21 cellular contexts compared by ENCODE assay signal in genomic region chr6:167956983-167957492, GRCh38. TPM values are rescaled to one million over a fixed set of nuclear protein-coding genes. Genes with fewer than 3 reads are reported as not detected.
DNase-seq lines count a peak whose midpoint lies in the region; ATAC-seq, FAIRE-seq and TF ChIP-seq lines count a peak whose summit lies in the region.
"Had no signal": no experiment of that assay in that cellular context is flagged by ENCODE, and none has a peak within 500 bp of the region (broad histone marks: within the 10 kb centered on the region; RNA-seq: fewer than 3 reads in every experiment).

No MANE protein-coding gene starts in this region.

- H3K27ac Mint-ChIP-seq in endodermal cell = peak overlapping the region; percentile 60
- H3K27ac Mint-ChIP-seq in activated CD8-positive, alpha-beta T cell treated with anti-CD3 and anti-CD28 coated beads, Interleukin-2, amount 10 ng/mL, durations not matched to agents 7 days and 5 days = no peak overlapping the region
- H3K27ac Mint-ChIP-seq: activated CD4-positive, alpha-beta T cell treated with anti-CD3 and anti-CD28 coated beads, Interleukin-2, amount 10 ng/mL, durations not matched to agents 24 days and 14 days had no signal

- TF ChIP-seq CTCF in endodermal cell (conservative IDR thresholded peaks at IDR 0.05) (no peak), HepG2 (CRISPR knock-in tag; IDR thresholded peaks at IDR 0.05) (no peak)

- no peaks in the 10 kb centered on the region for H3K27me3 ChIP-seq in endodermal cell (ENCODE audit: control insufficient read depth, insufficient read depth, low read length, poor library complexity, severe bottlenecking)
- no peaks in the 10 kb centered on the region for H3K27me3 ChIP-seq in HepG2 (ENCODE audit: control insufficient read depth in 1 of 2, insufficient read depth in 2 of 2, low read length in 2 of 2)
- H3K27me3 ChIP-seq in H7 (ENCODE audit: control insufficient read depth, insufficient read depth, low read length) = no peaks in the 10 kb centered on the region
- H3K27me3 ChIP-seq: cardiac muscle cell, ovary had no signal

- ATAC-seq in HepG2 = peak; percentile 75
- no peak for ATAC-seq in activated CD8-positive, alpha-beta T cell treated with anti-CD3 and anti-CD28 coated beads, Interleukin-2, amount 10 ng/mL, durations not matched to agents 7 days and 5 days

- intact Hi-C loops in HepG2 (cut with micrococcal nuclease; ENCODE audit: unreplicated experiment) = no loop called here

- no peak overlapping the region for H3K4me3 Mint-ChIP-seq in endodermal cell
- H3K4me3 Mint-ChIP-seq in activated CD8-positive, alpha-beta T cell treated with anti-CD3 and anti-CD28 coated beads, Interleukin-2, amount 10 ng/mL, durations not matched to agents 7 days and 5 days = no peak overlapping the region
- H3K4me3 Mint-ChIP-seq: activated CD4-positive, alpha-beta T cell treated with anti-CD3 and anti-CD28 coated beads, Interleukin-2, amount 10 ng/mL, durations not matched to agents 24 days and 14 days had no signal

- POLR2A ChIA-PET in HepG2 (lab: Yijun Ruan, JAX) = no interaction called here
- POLR2A ChIA-PET in activated CD8-positive, alpha-beta T cell treated with anti-CD3 and anti-CD28 coated beads, Interleukin-2, amount 10 ng/mL, durations not matched to agents 7 days and 5 days (lab: Charles Lee) = no interaction called here

- no peak for TF ChIP-seq POLR2A in HepG2 (IDR thresholded peaks at IDR 0.05; ENCODE audit: insufficient read depth in 1 of 2, low read depth in 2 of 2, low read length in 2 of 2)

- CTCF ChIA-PET in HepG2 (lab: Yijun Ruan, JAX; ENCODE audit: low intra/inter-chr PET ratio, low total read pairs) = no interaction called here
- CTCF ChIA-PET in activated CD8-positive, alpha-beta T cell treated with anti-CD3 and anti-CD28 coated beads, Interleukin-2, amount 10 ng/mL, durations not matched to agents 7 days and 5 days (lab: Charles Lee) = no interaction called here

- H3K27me3 Mint-ChIP-seq in endodermal cell (ENCODE audit: insufficient read depth) = no peaks in the 10 kb centered on the region
- H3K27me3 Mint-ChIP-seq in activated CD8-positive, alpha-beta T cell treated with anti-CD3 and anti-CD28 coated beads, Interleukin-2, amount 10 ng/mL, durations not matched to agents 7 days and 5 days (ENCODE audit: low read depth) = no peaks in the 10 kb centered on the region
- H3K27me3 Mint-ChIP-seq: activated CD4-positive, alpha-beta T cell treated with anti-CD3 and anti-CD28 coated beads, Interleukin-2, amount 10 ng/mL, durations not matched to agents 24 days and 14 days had no signal

- peaks cover 34% of the 10 kb centered on the region for H3K36me3 Mint-ChIP-seq in endodermal cell (ENCODE audit: low read depth)
- no peaks in the 10 kb centered on the region for H3K36me3 Mint-ChIP-seq in activated CD8-positive, alpha-beta T cell treated with anti-CD3 and anti-CD28 coated beads, Interleukin-2, amount 10 ng/mL, durations not matched to agents 7 days and 5 days (ENCODE audit: low read depth)

- no TSS peak for BruUV-seq in HepG2 (replicated peaks; lab: Mats Ljungman, UMichigan)

- H4K20me1 ChIP-seq in HepG2 (ENCODE audit: insufficient read depth, low read length) = no peaks in the 10 kb centered on the region

- H3K4me1 Mint-ChIP-seq in endodermal cell = peaks cover 8% of the 10 kb centered on the region
- H3K4me1 Mint-ChIP-seq in activated CD8-positive, alpha-beta T cell treated with anti-CD3 and anti-CD28 coated beads, Interleukin-2, amount 10 ng/mL, durations not matched to agents 7 days and 5 days (ENCODE audit: low read depth) = no peaks in the 10 kb centered on the region
- H3K4me1 Mint-ChIP-seq: activated CD4-positive, alpha-beta T cell treated with anti-CD3 and anti-CD28 coated beads, Interleukin-2, amount 10 ng/mL, durations not matched to agents 24 days and 14 days had no signal

- in situ Hi-C loops in HepG2 (cut with HindIII; ENCODE audit: extremely low pct_ligation_motif_present, low pct_unique_long_range_greater_than_20kb) = no loop called here

- H3K4me2 ChIP-seq in HepG2 (ENCODE audit: low read depth, low read length) = no peak overlapping the region

- H3K79me2 ChIP-seq in HepG2 (ENCODE audit: insufficient read depth, low read length) = peaks cover 19% of the 10 kb centered on the region

- H3K4me3 ChIP-seq in endodermal cell (ENCODE audit: low read length) (no peak overlapping the region), HepG2 (replicated peaks in 1 of 3; ENCODE audit: insufficient read depth in 1 of 3, low read depth in 2 of 3, low read length in 3 of 3) (no peak overlapping the region), H7 (ENCODE audit: insufficient read depth, low read depth, low read length) (no peak overlapping the region)
- H3K4me3 ChIP-seq: cardiac muscle cell, ovary had no signal

- H3K9me3 ChIP-seq in endodermal cell (ENCODE audit: control insufficient read depth, low read length) = no peaks in the 10 kb centered on the region
- H3K9me3 ChIP-seq in HepG2 (ENCODE audit: low read length) = no peaks in the 10 kb centered on the region
- H3K9me3 ChIP-seq: ovary had no signal

- H3K27ac ChIP-seq in endodermal cell (ENCODE audit: low read depth, low read length) (no peak overlapping the region), HepG2 (ENCODE audit: extremely low read length, insufficient read depth, low read length) (peak overlapping the region; percentile 12)
- H3K27ac ChIP-seq: cardiac muscle cell, ovary had no signal

- H3K36me3 ChIP-seq in endodermal cell (ENCODE audit: control insufficient read depth, insufficient read depth, low read length) (peaks cover 70% of the 10 kb centered on the region), HepG2 (replicated peaks in 1 of 2; ENCODE audit: control insufficient read depth in 1 of 2, insufficient read depth in 2 of 2, low read length in 2 of 2) (peaks cover 17 to 42% of the 10 kb centered on the region in 2 experiments), H7 (replicated peaks; ENCODE audit: control insufficient read depth, insufficient read depth, low read length) (peaks cover 4% of the 10 kb centered on the region)
- H3K36me3 ChIP-seq: ovary had no signal

- TF ChIP-seq EP300 in HepG2 (IDR thresholded peaks at IDR 0.05; ENCODE audit: low read depth in 2 of 2, low read length in 2 of 2) = 0 out of 4 replicates have a peak, but pooled peaks of 1 of the 2 experiments have one; percentile 29
- peak; percentile 59; the same call in 1 of the 2 replicates for TF ChIP-seq EP300 in HepG2 (CRISPR knock-in tag; IDR thresholded peaks at IDR 0.05; ENCODE audit: borderline replicate concordance)

- H3K4me1 ChIP-seq in endodermal cell (ENCODE audit: control insufficient read depth, insufficient read depth, low read length) = peaks cover 4% of the 10 kb centered on the region
- H3K4me1 ChIP-seq in HepG2 (ENCODE audit: insufficient read depth, low read length) = peaks cover 51% of the 10 kb centered on the region

- TF ChIP-seq RAD21 in HepG2 (CRISPR knock-in tag; IDR thresholded peaks at IDR 0.05) = no peak; the same call in 1 of the 2 replicates

- DNase-seq in AG08395 (ENCODE audit: low spot score) (peak; percentile 22), HS-27A (ENCODE audit: low read depth) (peak; percentile 1), endodermal cell (no peak), HepG2 (ENCODE audit: low spot score) (peak; percentile 74), NCI-H2081 treated with DMSO at 0.1 percent for 48 hours (lab: John Stamatoyannopoulos, UW) (no peak), H7 (no peak), NCI-H226 (no peak)
- DNase-seq in activated CD8-positive, alpha-beta T cell treated with anti-CD3 and anti-CD28 coated beads, Interleukin-2, amount 10 ng/mL, durations not matched to agents 7 days and 5 days = no peak
- DNase-seq: activated CD4-positive, alpha-beta T cell treated with anti-CD3 and anti-CD28 coated beads, Interleukin-2, amount 10 ng/mL, durations not matched to agents 24 days and 14 days; DND-41; hypothalamus; midbrain; NCI-H1092; NCI-H2227 treated with DMSO at 0.1 percent for 48 hours; OCI-M1; ovary; stimulated activated CD4-positive, alpha-beta T cell treated with anti-CD3 and anti-CD28 coated beads, Interleukin-15, amount 100 ng/mL, for 24 hours had no signal

- no peaks in the 10 kb centered on the region for H3K9me3 Mint-ChIP-seq in endodermal cell
- no peaks in the 10 kb centered on the region for H3K9me3 Mint-ChIP-seq in activated CD8-positive, alpha-beta T cell treated with anti-CD3 and anti-CD28 coated beads, Interleukin-2, amount 10 ng/mL, durations not matched to agents 7 days and 5 days (ENCODE audit: insufficient read depth)
- H3K9me3 Mint-ChIP-seq: activated CD4-positive, alpha-beta T cell treated with anti-CD3 and anti-CD28 coated beads, Interleukin-2, amount 10 ng/mL, durations not matched to agents 24 days and 14 days had no signal

- no peak overlapping the region for H2AFZ ChIP-seq in HepG2 (ENCODE audit: low read length)

- no peak overlapping the region for H3K9ac ChIP-seq in endodermal cell (ENCODE audit: extremely low read depth, low read length, poor library complexity, severe bottlenecking)
- no peak overlapping the region for H3K9ac ChIP-seq in HepG2 (ENCODE audit: insufficient read depth, low read depth, low read length)

- no peak for FAIRE-seq in HepG2 (lab: Jason Lieb, UNC)
- FAIRE-seq: endothelial cell of umbilical vein had no signal

- WGBS in endodermal cell (ENCODE audit: insufficient coverage in 1 of 2, insufficient read length in 1 of 2), 2 experiments = 89 to 94% methylated on average over 7 to 8 of the region's 8 CpGs
- 89% methylated on average over 8 of the region's 8 CpGs for WGBS in HepG2 (ENCODE audit: low lambda C conversion rate)

RNA-seq across cellular contexts. Expression of gene KIF25, which starts 40.4 kb away (rescaled TPM):
- total RNA-seq in endodermal cell = 1 to 10 TPM in 1 of 2 donors, not detected in 1; 1.3 TPM
- polyA plus RNA-seq in endodermal cell (2013, experiment 1 of 2) = 0.53 TPM
- polyA plus RNA-seq in endodermal cell (2013, experiment 2 of 2) = 0.79 TPM
- not detected in 2 replicates for total RNA-seq in HepG2 (2016; rRNA removed; fragmentation: Illumina TruSeq; extraction: Trizol)
- total RNA-seq in HepG2 (2016; cell fraction: cytosol; rRNA removed; fragmentation: Illumina TruSeq; extraction: Trizol; ENCODE audit: low read depth) = not detected in 2 replicates
- not detected in 2 replicates for total RNA-seq in HepG2 (2016; cell fraction: insoluble cytoplasmic fraction; rRNA removed; fragmentation: Illumina TruSeq; extraction: Trizol)
- total RNA-seq in HepG2 (2016; cell fraction: membrane; rRNA removed; fragmentation: Illumina TruSeq; extraction: Trizol) = not detected in 2 replicates
- not detected in 2 replicates for total RNA-seq in HepG2 (2016; cell fraction: nucleus; rRNA removed; fragmentation: Illumina TruSeq; extraction: Trizol)
- not detected in 2 replicates for polyA plus RNA-seq in HepG2 (2011; rRNA removed)
- not detected in 2 replicates for polyA plus RNA-seq in HepG2 (2011; cell fraction: cytosol; rRNA removed)
- not detected in 2 replicates for polyA plus RNA-seq in HepG2 (2011; cell fraction: nucleus; rRNA removed)
- polyA plus RNA-seq in HepG2 (2012) = not detected in 2 replicates
- polyA plus RNA-seq in HepG2 (2016; cell fraction: cytosol; fragmentation: Illumina TruSeq; extraction: Trizol; ENCODE audit: low read depth) = not detected in 2 replicates
- not detected in 2 replicates for polyA plus RNA-seq in HepG2 (2016; cell fraction: insoluble cytoplasmic fraction; fragmentation: Illumina TruSeq; extraction: Trizol; ENCODE audit: low read depth)
- polyA plus RNA-seq in HepG2 (2016; cell fraction: membrane; fragmentation: Illumina TruSeq; extraction: Trizol; ENCODE audit: low read depth) = not detected in 2 replicates
- polyA plus RNA-seq in HepG2 (2016; cell fraction: nucleus; fragmentation: Illumina TruSeq; extraction: Trizol; ENCODE audit: insufficient read depth, low read depth) = not detected in 2 replicates
- not detected in 2 replicates for polyA minus RNA-seq in HepG2 (2011; rRNA and poly(A)+ RNA removed; ENCODE audit: low replicate concordance)
- not detected in 2 replicates for polyA minus RNA-seq in HepG2 (2011; cell fraction: cytosol; rRNA and poly(A)+ RNA removed)
- not detected in 2 replicates for polyA minus RNA-seq in HepG2 (2011; cell fraction: nucleus; rRNA and poly(A)+ RNA removed)
- not detected for total RNA-seq in activated CD8-positive, alpha-beta T cell treated with anti-CD3 and anti-CD28 coated beads, Interleukin-2, amount 10 ng/mL, durations not matched to agents 7 days and 5 days
- 0.15 and 0.42 TPM in 2 replicates for total RNA-seq in H7 (2014; rRNA removed; shearing (Covaris generic))
- total RNA-seq: activated CD4-positive, alpha-beta T cell treated with anti-CD3 and anti-CD28 coated beads, Interleukin-2, amount 10 ng/mL, durations not matched to agents 24 days and 14 days; endothelial cell of umbilical vein; T-helper 1 cell treated with Interleukin-12 subunit alpha and Interleukin-12 subunit beta and Interleukin-4 antibody, amounts not matched to agents 30 ng/mL and 1 ng/mL, for 36 hours had no signal
- polyA plus RNA-seq: AG04450, endothelial cell of umbilical vein had no signal

Comparison
In these comparisons a context has a peak if more than half of its experiments do, and no peak if none do; other contexts are left out.
1. DNase-seq: peak in AG08395 (single experiment), HS-27A (single experiment) and HepG2 (single experiment); none in endodermal cell (single experiment), NCI-H2081 treated with DMSO at 0.1 percent for 48 hours (single experiment), activated CD8-positive, alpha-beta T cell treated with anti-CD3 and anti-CD28 coated beads, Interleukin-2, amount 10 ng/mL, durations not matched to agents 7 days and 5 days (single experiment), H7 (single experiment) and NCI-H226 (single experiment).